ENCODE assay signal across 8 cellular contexts in the genomic region with DNA sequence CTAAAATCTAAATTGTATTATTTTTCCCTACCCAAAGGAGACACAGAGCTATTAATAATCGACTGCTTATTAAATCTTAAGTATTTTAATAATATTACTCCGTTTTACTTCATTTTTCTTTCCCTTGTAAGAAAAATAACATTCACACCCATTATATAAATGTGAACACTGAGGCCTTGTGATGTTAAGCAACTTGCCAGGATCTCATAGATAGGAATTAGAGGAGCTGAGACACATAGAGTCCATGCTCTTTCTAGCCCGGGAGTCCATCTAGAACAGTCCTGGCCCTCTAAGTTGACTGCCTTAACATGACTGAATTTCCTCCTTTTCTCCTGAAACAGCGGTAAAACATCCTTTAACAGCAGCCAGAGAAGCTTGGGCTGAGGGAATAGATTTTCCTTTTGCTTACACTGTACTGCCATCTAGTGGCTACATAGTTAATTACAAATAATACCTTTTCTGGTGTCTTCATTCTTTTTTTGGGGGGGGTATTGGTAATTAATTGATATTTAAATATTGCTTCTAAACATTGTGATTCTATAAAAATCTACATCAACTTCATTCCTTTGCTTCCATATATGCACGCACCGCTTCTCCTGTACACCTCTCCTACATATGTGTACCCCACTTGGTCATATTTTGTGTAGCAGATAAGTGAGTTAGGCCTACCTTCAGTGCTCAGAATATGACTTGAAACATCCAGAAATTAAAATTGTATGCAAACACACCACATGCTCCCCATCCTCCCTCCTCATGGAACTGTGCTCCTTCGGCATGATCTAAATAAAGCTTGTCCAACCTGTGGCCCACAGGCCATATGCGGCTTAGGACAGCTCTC.
DNase-seq lines count a peak whose midpoint lies in the region; ATAC-seq and TF ChIP-seq lines count a peak whose summit lies in the region.

No MANE protein-coding gene starts in this region.

- H3K4me3 Mint-ChIP-seq in chondrocyte (ENCODE audit: unreplicated experiment) = no peak overlapping the region

- no peak overlapping the region for H3K27ac Mint-ChIP-seq in chondrocyte (ENCODE audit: unreplicated experiment)

- no peaks in the 10 kb centered on the region for H3K36me3 Mint-ChIP-seq in chondrocyte (ENCODE audit: low read depth)

- H3K27me3 Mint-ChIP-seq in chondrocyte (ENCODE audit: low read depth) = peaks cover 25% of the 10 kb centered on the region

- ATAC-seq in GM18861 (IDR thresholded peaks at IDR 0.05; ENCODE audit: unreplicated experiment) (peak; percentile 64), HG03432 (IDR thresholded peaks at IDR 0.05; ENCODE audit: unreplicated experiment) (peak; percentile 84)

- POLR2A ChIA-PET in BJ (lab: Charles Lee) = no interaction called here

- peak; percentile 42 for TF ChIP-seq CTCF in BJ (IDR thresholded peaks at IDR 0.05; ENCODE audit: insufficient read depth, low read depth, low read length)
- TF ChIP-seq CTCF in chondrocyte (IDR thresholded peaks at IDR 0.05) = peak; percentile 95

- no peak overlapping the region for H3K4me3 ChIP-seq in BJ (ENCODE audit: low read depth, low read length)

- H3K27me3 ChIP-seq in BJ (ENCODE audit: control insufficient read depth, insufficient read depth, low read length) = no peaks in the 10 kb centered on the region

- no peaks in the 10 kb centered on the region for H3K4me1 Mint-ChIP-seq in chondrocyte (ENCODE audit: low read depth)

- CTCF ChIA-PET in BJ (lab: Yijun Ruan, JAX) = interaction anchor here (1.0 to 2.6 kb wide), 8 partner anchors 9 to 1419 kb away, joined by 3 to 29 read pairs (median 8); no protein-coding TSS in a partner anchor

- no peak for DNase-seq in BJ (ENCODE audit: low read depth)
- DNase-seq in NCI-H774 (lab: John Stamatoyannopoulos, UW) = peak; percentile 59
- DNase-seq in chondrocyte (ENCODE audit: low spot score) = no peak
- DNase-seq in medulla oblongata (ENCODE audit: extremely low spot score) = peak; percentile 56
- no peak for DNase-seq in activated CD4-positive, alpha-beta T cell treated with anti-CD3 and anti-CD28 coated beads, Interleukin-2, amount 50 U/mL, for 4 hours
- no peak for DNase-seq in stimulated activated CD4-positive, alpha-beta T cell treated with anti-CD3 and anti-CD28 coated beads, Interleukin-4, amount 100 ng/mL, for 4 hours

- H3K36me3 ChIP-seq in BJ (ENCODE audit: control insufficient read depth, insufficient read depth, low read length) = no peaks in the 10 kb centered on the region

- H3K9me3 Mint-ChIP-seq in chondrocyte (ENCODE audit: low read depth) = no peaks in the 10 kb centered on the region

Comparison
In these comparisons a context has a peak if more than half of its experiments do, and no peak if none do; other contexts are left out.
1. DNase-seq: peak in NCI-H774 (single experiment) and medulla oblongata (single experiment); none in BJ (single experiment), chondrocyte (single experiment), activated CD4-positive, alpha-beta T cell treated with anti-CD3 and anti-CD28 coated beads, Interleukin-2, amount 50 U/mL, for 4 hours (0 of 2) and stimulated activated CD4-positive, alpha-beta T cell treated with anti-CD3 and anti-CD28 coated beads, Interleukin-4, amount 100 ng/mL, for 4 hours (0 of 2).